In the genomic region with DNA sequence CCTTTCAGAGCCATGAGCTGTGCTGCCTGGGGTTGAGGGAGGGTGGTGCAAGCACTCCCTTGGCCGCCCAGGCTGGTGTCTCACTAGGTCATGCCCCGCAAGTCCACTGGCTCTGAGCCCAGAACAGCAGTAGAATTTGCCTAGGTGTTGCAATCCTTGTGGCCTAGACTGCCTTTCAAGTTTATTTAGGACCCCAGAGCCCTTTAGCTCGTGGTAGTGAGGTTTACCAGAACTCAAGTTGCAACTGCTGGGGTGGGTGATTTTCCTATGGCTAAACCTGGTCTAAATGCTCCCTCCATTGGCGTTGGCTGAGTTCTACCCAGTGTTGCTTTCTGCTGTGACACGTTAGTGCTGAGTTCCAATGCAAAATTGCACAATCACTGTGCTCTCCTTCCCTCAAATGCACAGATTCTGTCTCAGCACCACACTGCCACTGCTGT, we compare ENCODE assay signal across 1 cellular context.
TF ChIP-seq lines count a peak whose summit lies in the region.

No MANE protein-coding gene starts in this region.

TF ChIP-seq in HepG2, 621 proteins besides CTCF, POLR2A, EP300 and RAD21 (continued from another document):
- TF ChIP-seq, protein P1, sequence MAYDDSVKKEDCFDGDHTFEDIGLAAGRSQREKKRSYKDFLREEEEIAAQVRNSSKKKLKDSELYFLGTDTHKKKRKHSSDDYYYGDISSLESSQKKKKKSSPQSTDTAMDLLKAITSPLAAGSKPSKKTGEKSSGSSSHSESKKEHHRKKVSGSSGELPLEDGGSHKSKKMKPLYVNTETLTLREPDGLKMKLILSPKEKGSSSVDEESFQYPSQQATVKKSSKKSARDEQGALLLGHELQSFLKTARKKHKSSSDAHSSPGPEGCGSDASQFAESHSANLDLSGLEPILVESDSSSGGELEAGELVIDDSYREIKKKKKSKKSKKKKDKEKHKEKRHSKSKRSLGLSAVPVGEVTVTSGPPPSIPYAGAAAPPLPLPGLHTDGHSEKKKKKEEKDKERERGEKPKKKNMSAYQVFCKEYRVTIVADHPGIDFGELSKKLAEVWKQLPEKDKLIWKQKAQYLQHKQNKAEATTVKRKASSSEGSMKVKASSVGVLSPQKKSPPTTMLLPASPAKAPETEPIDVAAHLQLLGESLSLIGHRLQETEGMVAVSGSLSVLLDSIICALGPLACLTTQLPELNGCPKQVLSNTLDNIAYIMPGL (CRISPR knock-in tag; IDR thresholded peaks at IDR 0.05; ENCODE audit: borderline replicate concordance in 1 of 2, low read depth in 1 of 2): no peak
- TF ChIP-seq, protein P2, sequence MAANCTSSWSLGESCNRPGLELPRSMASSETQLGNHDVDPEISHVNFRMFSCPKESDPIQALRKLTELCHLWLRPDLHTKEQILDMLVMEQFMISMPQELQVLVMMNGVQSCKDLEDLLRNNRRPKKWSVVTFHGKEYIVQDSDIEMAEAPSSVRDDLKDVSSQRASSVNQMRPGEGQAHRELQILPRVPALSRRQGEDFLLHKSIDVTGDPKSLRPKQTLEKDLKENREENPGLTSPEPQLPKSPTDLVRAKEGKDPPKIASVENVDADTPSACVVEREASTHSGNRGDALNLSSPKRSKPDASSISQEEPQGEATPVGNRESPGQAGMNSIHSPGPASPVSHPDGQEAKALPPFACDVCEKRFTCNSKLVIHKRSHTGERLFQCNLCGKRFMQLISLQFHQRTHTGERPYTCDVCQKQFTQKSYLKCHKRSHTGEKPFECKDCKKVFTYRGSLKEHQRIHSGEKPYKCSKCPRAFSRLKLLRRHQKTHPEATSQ (CRISPR knock-in tag; IDR thresholded peaks at IDR 0.05; ENCODE audit: borderline replicate concordance): no peak
- TF ChIP-seq ZNF383 (CRISPR knock-in tag; IDR thresholded peaks at IDR 0.05; ENCODE audit: borderline replicate concordance) (no peak), NR2F6 (IDR thresholded peaks at IDR 0.05) (no peak), NR2F6 (CRISPR knock-in tag; IDR thresholded peaks at IDR 0.05) (peak; percentile 47; the same call in 1 of the 2 replicates), TP53 (CRISPR knock-in tag; conservative IDR thresholded peaks at IDR 0.05) (no peak), ZNF354B (CRISPR knock-in tag; IDR thresholded peaks at IDR 0.05) (no peak), ZFY (CRISPR knock-in tag; IDR thresholded peaks at IDR 0.05) (peak; percentile 30; the same call in 1 of the 2 replicates), HNRNPUL1 (IDR thresholded peaks at IDR 0.05; ENCODE audit: low read depth, low read length) (no peak), SUZ12 (IDR thresholded peaks at IDR 0.05; ENCODE audit: low read depth, low read length) (no peak), ATM (IDR thresholded peaks at IDR 0.05; ENCODE audit: borderline replicate concordance) (no peak), POLR2AphosphoS5 (IDR thresholded peaks at IDR 0.05; ENCODE audit: low read depth, low read length) (no peak), PHF21A (CRISPR knock-in tag; IDR thresholded peaks at IDR 0.05) (peak; percentile 30; the same call in 1 of the 2 replicates), ZNF337 (CRISPR knock-in tag; IDR thresholded peaks at IDR 0.05; ENCODE audit: borderline replicate concordance, low read depth) (no peak), SKI (IDR thresholded peaks at IDR 0.05; ENCODE audit: partially characterized antibody) (no peak), ZNF143 (CRISPR knock-in tag; IDR thresholded peaks at IDR 0.05) (no peak), HOXA3 (CRISPR knock-in tag; IDR thresholded peaks at IDR 0.05) (peak; percentile 37; the same call in 1 of the 2 replicates), RELA (CRISPR knock-in tag; IDR thresholded peaks at IDR 0.05) (no peak), CEBPB (IDR thresholded peaks at IDR 0.05; ENCODE audit: borderline replicate concordance, low read depth, low read length) (peak; percentile 94), NFE2L1 (CRISPR knock-in tag; IDR thresholded peaks at IDR 0.05; ENCODE audit: borderline replicate concordance) (no peak), ZNF883 (CRISPR knock-in tag; IDR thresholded peaks at IDR 0.05; ENCODE audit: not compliant biosample characterization) (no peak), RXRA (CRISPR knock-in tag; IDR thresholded peaks at IDR 0.05) (peak; percentile 49; the same call in 1 of the 2 replicates), CEBPG (CRISPR knock-in tag; IDR thresholded peaks at IDR 0.05) (peak; percentile 92), ZNF160 (CRISPR knock-in tag; IDR thresholded peaks at IDR 0.05) (no peak), ZNF253 (CRISPR knock-in tag; IDR thresholded peaks at IDR 0.05; ENCODE audit: borderline replicate concordance) (no peak), SMARCE1 (IDR thresholded peaks at IDR 0.05; ENCODE audit: borderline replicate concordance) (no peak), ZKSCAN1 (IDR thresholded peaks at IDR 0.05; ENCODE audit: low read length) (no peak), ZFP82 (CRISPR knock-in tag; IDR thresholded peaks at IDR 0.05; ENCODE audit: borderline replicate concordance) (no peak)
- TF ChIP-seq, protein P3, sequence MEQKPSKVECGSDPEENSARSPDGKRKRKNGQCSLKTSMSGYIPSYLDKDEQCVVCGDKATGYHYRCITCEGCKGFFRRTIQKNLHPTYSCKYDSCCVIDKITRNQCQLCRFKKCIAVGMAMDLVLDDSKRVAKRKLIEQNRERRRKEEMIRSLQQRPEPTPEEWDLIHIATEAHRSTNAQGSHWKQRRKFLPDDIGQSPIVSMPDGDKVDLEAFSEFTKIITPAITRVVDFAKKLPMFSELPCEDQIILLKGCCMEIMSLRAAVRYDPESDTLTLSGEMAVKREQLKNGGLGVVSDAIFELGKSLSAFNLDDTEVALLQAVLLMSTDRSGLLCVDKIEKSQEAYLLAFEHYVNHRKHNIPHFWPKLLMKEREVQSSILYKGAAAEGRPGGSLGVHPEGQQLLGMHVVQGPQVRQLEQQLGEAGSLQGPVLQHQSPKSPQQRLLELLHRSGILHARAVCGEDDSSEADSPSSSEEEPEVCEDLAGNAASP (CRISPR knock-in tag; IDR thresholded peaks at IDR 0.05; ENCODE audit: borderline replicate concordance): peak; percentile 21; the same call in 1 of the 2 replicates
- TF ChIP-seq, protein P4, sequence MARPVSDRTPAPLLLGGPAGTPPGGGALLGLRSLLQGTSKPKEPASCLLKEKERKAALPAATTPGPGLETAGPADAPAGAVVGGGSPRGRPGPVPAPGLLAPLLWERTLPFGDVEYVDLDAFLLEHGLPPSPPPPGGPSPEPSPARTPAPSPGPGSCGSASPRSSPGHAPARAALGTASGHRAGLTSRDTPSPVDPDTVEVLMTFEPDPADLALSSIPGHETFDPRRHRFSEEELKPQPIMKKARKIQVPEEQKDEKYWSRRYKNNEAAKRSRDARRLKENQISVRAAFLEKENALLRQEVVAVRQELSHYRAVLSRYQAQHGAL (CRISPR knock-in tag; IDR thresholded peaks at IDR 0.05; ENCODE audit: not compliant biosample characterization): no peak
- TF ChIP-seq, protein P5, sequence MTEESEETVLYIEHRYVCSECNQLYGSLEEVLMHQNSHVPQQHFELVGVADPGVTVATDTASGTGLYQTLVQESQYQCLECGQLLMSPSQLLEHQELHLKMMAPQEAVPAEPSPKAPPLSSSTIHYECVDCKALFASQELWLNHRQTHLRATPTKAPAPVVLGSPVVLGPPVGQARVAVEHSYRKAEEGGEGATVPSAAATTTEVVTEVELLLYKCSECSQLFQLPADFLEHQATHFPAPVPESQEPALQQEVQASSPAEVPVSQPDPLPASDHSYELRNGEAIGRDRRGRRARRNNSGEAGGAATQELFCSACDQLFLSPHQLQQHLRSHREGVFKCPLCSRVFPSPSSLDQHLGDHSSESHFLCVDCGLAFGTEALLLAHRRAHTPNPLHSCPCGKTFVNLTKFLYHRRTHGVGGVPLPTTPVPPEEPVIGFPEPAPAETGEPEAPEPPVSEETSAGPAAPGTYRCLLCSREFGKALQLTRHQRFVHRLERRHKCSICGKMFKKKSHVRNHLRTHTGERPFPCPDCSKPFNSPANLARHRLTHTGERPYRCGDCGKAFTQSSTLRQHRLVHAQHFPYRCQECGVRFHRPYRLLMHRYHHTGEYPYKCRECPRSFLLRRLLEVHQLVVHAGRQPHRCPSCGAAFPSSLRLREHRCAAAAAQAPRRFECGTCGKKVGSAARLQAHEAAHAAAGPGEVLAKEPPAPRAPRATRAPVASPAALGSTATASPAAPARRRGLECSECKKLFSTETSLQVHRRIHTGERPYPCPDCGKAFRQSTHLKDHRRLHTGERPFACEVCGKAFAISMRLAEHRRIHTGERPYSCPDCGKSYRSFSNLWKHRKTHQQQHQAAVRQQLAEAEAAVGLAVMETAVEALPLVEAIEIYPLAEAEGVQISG (CRISPR knock-in tag; IDR thresholded peaks at IDR 0.05): 0 out of 2 replicates have a peak, but pooled peaks have one; percentile 25
- TF ChIP-seq, protein P6, sequence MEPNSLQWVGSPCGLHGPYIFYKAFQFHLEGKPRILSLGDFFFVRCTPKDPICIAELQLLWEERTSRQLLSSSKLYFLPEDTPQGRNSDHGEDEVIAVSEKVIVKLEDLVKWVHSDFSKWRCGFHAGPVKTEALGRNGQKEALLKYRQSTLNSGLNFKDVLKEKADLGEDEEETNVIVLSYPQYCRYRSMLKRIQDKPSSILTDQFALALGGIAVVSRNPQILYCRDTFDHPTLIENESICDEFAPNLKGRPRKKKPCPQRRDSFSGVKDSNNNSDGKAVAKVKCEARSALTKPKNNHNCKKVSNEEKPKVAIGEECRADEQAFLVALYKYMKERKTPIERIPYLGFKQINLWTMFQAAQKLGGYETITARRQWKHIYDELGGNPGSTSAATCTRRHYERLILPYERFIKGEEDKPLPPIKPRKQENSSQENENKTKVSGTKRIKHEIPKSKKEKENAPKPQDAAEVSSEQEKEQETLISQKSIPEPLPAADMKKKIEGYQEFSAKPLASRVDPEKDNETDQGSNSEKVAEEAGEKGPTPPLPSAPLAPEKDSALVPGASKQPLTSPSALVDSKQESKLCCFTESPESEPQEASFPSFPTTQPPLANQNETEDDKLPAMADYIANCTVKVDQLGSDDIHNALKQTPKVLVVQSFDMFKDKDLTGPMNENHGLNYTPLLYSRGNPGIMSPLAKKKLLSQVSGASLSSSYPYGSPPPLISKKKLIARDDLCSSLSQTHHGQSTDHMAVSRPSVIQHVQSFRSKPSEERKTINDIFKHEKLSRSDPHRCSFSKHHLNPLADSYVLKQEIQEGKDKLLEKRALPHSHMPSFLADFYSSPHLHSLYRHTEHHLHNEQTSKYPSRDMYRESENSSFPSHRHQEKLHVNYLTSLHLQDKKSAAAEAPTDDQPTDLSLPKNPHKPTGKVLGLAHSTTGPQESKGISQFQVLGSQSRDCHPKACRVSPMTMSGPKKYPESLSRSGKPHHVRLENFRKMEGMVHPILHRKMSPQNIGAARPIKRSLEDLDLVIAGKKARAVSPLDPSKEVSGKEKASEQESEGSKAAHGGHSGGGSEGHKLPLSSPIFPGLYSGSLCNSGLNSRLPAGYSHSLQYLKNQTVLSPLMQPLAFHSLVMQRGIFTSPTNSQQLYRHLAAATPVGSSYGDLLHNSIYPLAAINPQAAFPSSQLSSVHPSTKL (CRISPR knock-in tag; IDR thresholded peaks at IDR 0.05): 0 out of 2 replicates have a peak, but pooled peaks have one; percentile 29
- TF ChIP-seq, protein P7, sequence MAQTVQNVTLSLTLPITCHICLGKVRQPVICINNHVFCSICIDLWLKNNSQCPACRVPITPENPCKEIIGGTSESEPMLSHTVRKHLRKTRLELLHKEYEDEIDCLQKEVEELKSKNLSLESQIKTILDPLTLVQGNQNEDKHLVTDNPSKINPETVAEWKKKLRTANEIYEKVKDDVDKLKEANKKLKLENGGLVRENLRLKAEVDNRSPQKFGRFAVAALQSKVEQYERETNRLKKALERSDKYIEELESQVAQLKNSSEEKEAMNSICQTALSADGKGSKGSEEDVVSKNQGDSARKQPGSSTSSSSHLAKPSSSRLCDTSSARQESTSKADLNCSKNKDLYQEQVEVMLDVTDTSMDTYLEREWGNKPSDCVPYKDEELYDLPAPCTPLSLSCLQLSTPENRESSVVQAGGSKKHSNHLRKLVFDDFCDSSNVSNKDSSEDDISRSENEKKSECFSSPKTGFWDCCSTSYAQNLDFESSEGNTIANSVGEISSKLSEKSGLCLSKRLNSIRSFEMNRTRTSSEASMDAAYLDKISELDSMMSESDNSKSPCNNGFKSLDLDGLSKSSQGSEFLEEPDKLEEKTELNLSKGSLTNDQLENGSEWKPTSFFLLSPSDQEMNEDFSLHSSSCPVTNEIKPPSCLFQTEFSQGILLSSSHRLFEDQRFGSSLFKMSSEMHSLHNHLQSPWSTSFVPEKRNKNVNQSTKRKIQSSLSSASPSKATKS (CRISPR knock-in tag; IDR thresholded peaks at IDR 0.05): no peak
